ENCODE assay signal across 12 cellular contexts in the genomic region with DNA sequence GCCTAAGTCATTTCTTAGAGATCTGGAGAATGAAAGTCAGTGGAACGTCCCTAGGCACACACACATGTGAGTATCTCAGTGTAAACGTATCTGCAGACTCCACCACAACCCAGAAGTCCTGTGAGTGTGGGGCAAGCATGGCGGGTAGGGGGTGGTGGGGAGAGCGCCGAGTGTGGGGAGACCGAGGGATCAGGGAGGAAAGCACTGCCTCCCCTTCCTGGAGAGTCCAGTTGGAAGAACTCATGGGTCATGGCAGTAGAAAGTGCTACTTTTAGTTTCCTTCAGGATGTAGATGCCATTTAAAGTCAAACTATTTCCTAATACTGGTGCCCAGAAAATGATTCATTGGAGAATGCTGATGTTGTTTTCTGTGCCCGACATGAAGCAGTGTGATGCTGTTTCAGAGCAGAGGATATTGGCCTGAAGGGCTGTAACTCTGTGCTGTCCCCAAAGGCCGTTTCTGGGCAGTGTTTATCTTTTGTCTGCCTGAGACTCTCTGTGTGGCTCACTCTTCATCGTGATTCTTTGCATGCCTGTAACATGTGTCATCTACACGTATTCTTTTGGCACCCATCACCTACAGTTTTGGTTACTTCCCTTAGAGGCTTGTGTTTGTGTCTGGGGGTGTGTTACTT. TPM values are rescaled to one million over a fixed set of nuclear protein-coding genes. Genes with fewer than 3 reads are reported as not detected.
DNase-seq lines count a peak whose midpoint lies in the region; ATAC-seq and TF ChIP-seq lines count a peak whose summit lies in the region.
"Had no signal": no experiment of that assay in that cellular context is flagged by ENCODE, and none has a peak within 500 bp of the region (broad histone marks: within the 10 kb centered on the region; RNA-seq: fewer than 3 reads in every experiment).

No MANE protein-coding gene starts in this region.

- no peaks in the 10 kb centered on the region for H3K9me3 ChIP-seq in mucosa of descending colon
- H3K9me3 ChIP-seq in suprapubic skin = no peaks in the 10 kb centered on the region
- no peaks in the 10 kb centered on the region for H3K9me3 ChIP-seq in CD8-positive, alpha-beta memory T cell (ENCODE audit: low read length)
- H3K9me3 ChIP-seq in effector memory CD4-positive, alpha-beta T cell (ENCODE audit: control insufficient read depth, low read length) = no peaks in the 10 kb centered on the region

- intact Hi-C loops in mucosa of descending colon (cut with DNase I, micrococcal nuclease) = loop anchor here (5.0 kb wide), 2 partner anchors 332 to 462 kb away; no protein-coding TSS in a partner anchor

- no peaks in the 10 kb centered on the region for H3K36me3 Mint-ChIP-seq in CD8-positive, alpha-beta memory T cell
- no peaks in the 10 kb centered on the region for H3K36me3 Mint-ChIP-seq in stimulated activated memory B cell treated with anti-CD40 and anti-IgM and Interleukin-4, amounts not matched to agents 10 μg/mL and 1 μg/mL and 100 μg/mL, for 72 hours
- H3K36me3 Mint-ChIP-seq: CD4-positive, alpha-beta memory T cell had no signal

- TF ChIP-seq CTCF in mucosa of descending colon (IDR thresholded peaks at IDR 0.05) = no peak
- no peak for TF ChIP-seq CTCF in suprapubic skin (IDR thresholded peaks at IDR 0.05)

- no peak for TF ChIP-seq POLR2A in suprapubic skin (IDR thresholded peaks at IDR 0.05)

- WGBS in suprapubic skin = 51% methylated on average over 10 of the region's 10 CpGs

- POLR2A ChIA-PET in CD8-positive, alpha-beta memory T cell (lab: Charles Lee) = no interaction called here

- H3K27me3 Mint-ChIP-seq in CD8-positive, alpha-beta memory T cell = peaks cover 10 to 30% of the 10 kb centered on the region in 2 donors
- H3K27me3 Mint-ChIP-seq in stimulated activated memory B cell treated with anti-CD40 and anti-IgM and Interleukin-4, amounts not matched to agents 10 μg/mL and 1 μg/mL and 100 μg/mL, for 72 hours = peaks cover 40% of the 10 kb centered on the region
- H3K27me3 Mint-ChIP-seq: activated T-helper 17 cell treated with anti-CD3 and anti-CD28 coated beads, Interleukin-2, amount 50 U/mL, for 72 hours had no signal

- CTCF ChIA-PET in CD8-positive, alpha-beta memory T cell (lab: Charles Lee) = no interaction called here

- no peaks in the 10 kb centered on the region for H3K9me3 Mint-ChIP-seq in CD8-positive, alpha-beta memory T cell
- H3K9me3 Mint-ChIP-seq in stimulated activated memory B cell treated with anti-CD40 and anti-IgM and Interleukin-4, amounts not matched to agents 10 μg/mL and 1 μg/mL and 100 μg/mL, for 72 hours = no peaks in the 10 kb centered on the region
- H3K9me3 Mint-ChIP-seq: activated T-helper 17 cell treated with anti-CD3 and anti-CD28 coated beads, Interleukin-2, amount 50 U/mL, for 72 hours; stimulated activated naive CD8-positive, alpha-beta T cell treated with anti-CD3 and anti-CD28 coated beads, Interleukin-15, Interleukin-2, amounts not matched to agents 100 ng/mL and 50 ng/mL, for 24 hours had no signal

- peaks cover 6% of the 10 kb centered on the region for H3K27me3 ChIP-seq in suprapubic skin
- no peaks in the 10 kb centered on the region for H3K27me3 ChIP-seq in CD8-positive, alpha-beta memory T cell (ENCODE audit: insufficient read depth, low read length, poor library complexity, severe bottlenecking)
- H3K27me3 ChIP-seq in effector memory CD4-positive, alpha-beta T cell (replicated peaks; ENCODE audit: control insufficient read depth, insufficient read depth, low read length, poor library complexity, severe bottlenecking) = peaks cover 3% of the 10 kb centered on the region

- peak overlapping the region in 1 of 8 donors; percentile 25 for H3K27ac Mint-ChIP-seq in CD8-positive, alpha-beta memory T cell
- H3K27ac Mint-ChIP-seq in stimulated activated memory B cell treated with anti-CD40 and anti-IgM and Interleukin-4, amounts not matched to agents 10 μg/mL and 1 μg/mL and 100 μg/mL, for 72 hours = no peak overlapping the region
- H3K27ac Mint-ChIP-seq: activated T-helper 17 cell treated with anti-CD3 and anti-CD28 coated beads, Interleukin-2, amount 50 U/mL, for 72 hours; CD4-positive, alpha-beta memory T cell; stimulated activated naive CD8-positive, alpha-beta T cell treated with anti-CD3 and anti-CD28 coated beads, Interleukin-15, Interleukin-2, amounts not matched to agents 100 ng/mL and 50 ng/mL, for 24 hours had no signal

- H3K4me1 Mint-ChIP-seq in CD8-positive, alpha-beta memory T cell = peaks cover 3 to 6% (median 5%) of the 10 kb centered on the region in 3 donors
- H3K4me1 Mint-ChIP-seq in stimulated activated memory B cell treated with anti-CD40 and anti-IgM and Interleukin-4, amounts not matched to agents 10 μg/mL and 1 μg/mL and 100 μg/mL, for 72 hours = peaks cover 10% of the 10 kb centered on the region
- H3K4me1 Mint-ChIP-seq: activated T-helper 17 cell treated with anti-CD3 and anti-CD28 coated beads, Interleukin-2, amount 50 U/mL, for 72 hours had no signal

- H3K4me3 ChIP-seq in mucosa of descending colon (no peak overlapping the region), suprapubic skin (no peak overlapping the region)
- no peak overlapping the region for H3K4me3 ChIP-seq in CD8-positive, alpha-beta memory T cell (ENCODE audit: low read length)
- no peak overlapping the region for H3K4me3 ChIP-seq in effector memory CD4-positive, alpha-beta T cell (ENCODE audit: insufficient read depth, low read depth, low read length, poor library complexity, severe bottlenecking)

- ATAC-seq in mucosa of descending colon = peak; percentile 20
- ATAC-seq in stimulated activated memory B cell treated with anti-CD40 and anti-IgM and Interleukin-4, amounts not matched to agents 10 μg/mL and 1 μg/mL and 100 μg/mL, for 72 hours = no peak
- ATAC-seq: activated T-helper 17 cell treated with anti-CD3 and anti-CD28 coated beads, Interleukin-2, amount 50 U/mL, for 72 hours had no signal

- peak; percentile 77 for DNase-seq in AG08396 (ENCODE audit: low spot score)
- DNase-seq in LoVo (ENCODE audit: low spot score) = peak; percentile 37
- peak; percentile 67 for DNase-seq in dedifferentiated amniotic fluid mesenchymal stem cell (ENCODE audit: extremely low spot score)
- DNase-seq in mucosa of descending colon = no peak
- DNase-seq in suprapubic skin (ENCODE audit: low spot score in 2 of 2) = no peak
- DNase-seq in CD8-positive, alpha-beta memory T cell = no peak
- DNase-seq in effector memory CD4-positive, alpha-beta T cell = no peak
- DNase-seq: CD4-positive, alpha-beta memory T cell; MV-4-11 had no signal

- H3K36me3 ChIP-seq in mucosa of descending colon (ENCODE audit: low read depth) (no peaks in the 10 kb centered on the region), suprapubic skin (no peaks in the 10 kb centered on the region)
- H3K36me3 ChIP-seq in CD8-positive, alpha-beta memory T cell (ENCODE audit: insufficient read depth, low read length) = no peaks in the 10 kb centered on the region
- H3K36me3 ChIP-seq in effector memory CD4-positive, alpha-beta T cell (ENCODE audit: control insufficient read depth, insufficient read depth, low read length) = no peaks in the 10 kb centered on the region

- no peaks in the 10 kb centered on the region for H3K4me1 ChIP-seq in mucosa of descending colon (ENCODE audit: low read depth)
- H3K4me1 ChIP-seq in suprapubic skin = peaks cover 9% of the 10 kb centered on the region
- H3K4me1 ChIP-seq in CD8-positive, alpha-beta memory T cell (ENCODE audit: insufficient read depth, low read length) = no peaks in the 10 kb centered on the region
- no peaks in the 10 kb centered on the region for H3K4me1 ChIP-seq in effector memory CD4-positive, alpha-beta T cell (ENCODE audit: control insufficient read depth, insufficient read depth, low read length, poor library complexity, severe bottlenecking)

- no peak for TF ChIP-seq EP300 in suprapubic skin (IDR thresholded peaks at IDR 0.05)

- no peak overlapping the region for H3K27ac ChIP-seq in suprapubic skin
- H3K27ac ChIP-seq in CD8-positive, alpha-beta memory T cell (ENCODE audit: low read depth, low read length) = no peak overlapping the region
- H3K27ac ChIP-seq in effector memory CD4-positive, alpha-beta T cell (ENCODE audit: insufficient read depth, low read length, poor library complexity, severe bottlenecking) = no peak overlapping the region

- H3K4me3 Mint-ChIP-seq in CD8-positive, alpha-beta memory T cell = no peak overlapping the region
- H3K4me3 Mint-ChIP-seq in stimulated activated memory B cell treated with anti-CD40 and anti-IgM and Interleukin-4, amounts not matched to agents 10 μg/mL and 1 μg/mL and 100 μg/mL, for 72 hours = no peak overlapping the region
- H3K4me3 Mint-ChIP-seq: activated T-helper 17 cell treated with anti-CD3 and anti-CD28 coated beads, Interleukin-2, amount 50 U/mL, for 72 hours; CD4-positive, alpha-beta memory T cell; stimulated activated naive CD8-positive, alpha-beta T cell treated with anti-CD3 and anti-CD28 coated beads, Interleukin-15, Interleukin-2, amounts not matched to agents 100 ng/mL and 50 ng/mL, for 24 hours had no signal

RNA-seq across cellular contexts. Expression of gene TSPAN2, which starts 45.7 kb away (rescaled TPM):
- 10 to 100 TPM in 1 of 3 donors, 1 to 10 TPM in 2; 4.3 to 84.2 (median 6.3) TPM for total RNA-seq in mucosa of descending colon
- total RNA-seq in suprapubic skin = 1 to 10 TPM in 3 of 4 donors, under 1 TPM in 1; 0.73 to 1.8 (median 1.2) TPM
- 1 to 10 TPM; 1.3 to 2.0 TPM for total RNA-seq in CD8-positive, alpha-beta memory T cell
- 7.1 TPM for polyA plus RNA-seq in CD8-positive, alpha-beta memory T cell

Comparison
In these comparisons a context has a peak if more than half of its experiments do, and no peak if none do; other contexts are left out.
1. DNase-seq: peak in AG08396 (single experiment), LoVo (single experiment) and dedifferentiated amniotic fluid mesenchymal stem cell (single experiment); none in mucosa of descending colon (0 of 3), suprapubic skin (0 of 2), CD8-positive, alpha-beta memory T cell (0 of 5) and effector memory CD4-positive, alpha-beta T cell (0 of 3).